In the genomic region with DNA sequence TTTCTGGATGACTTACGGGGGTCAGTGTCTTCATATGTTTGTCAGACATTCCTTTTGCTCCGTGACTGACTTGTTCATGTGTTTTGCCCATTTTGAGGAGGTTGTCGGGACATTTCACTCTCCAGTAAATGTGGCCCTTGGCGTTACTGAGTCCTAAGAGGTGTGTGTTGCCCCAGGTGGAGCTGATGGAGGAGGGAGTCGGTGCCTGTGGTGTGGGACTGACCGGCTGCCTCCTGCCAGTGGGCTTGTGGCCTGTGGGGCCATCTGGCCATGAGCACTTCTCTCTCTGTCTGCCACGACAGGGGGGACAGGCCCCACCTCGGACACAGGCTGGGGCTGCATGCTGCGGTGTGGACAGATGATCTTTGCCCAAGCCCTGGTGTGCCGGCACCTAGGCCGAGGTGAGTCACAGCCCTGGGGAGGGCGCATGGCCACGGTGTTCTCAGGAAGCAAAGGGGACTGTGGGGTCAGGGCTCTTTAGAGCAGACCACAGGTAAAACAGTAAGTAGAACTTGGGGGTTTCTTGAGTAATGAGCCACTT, we compare ENCODE assay signal across 2 cellular contexts.
TF ChIP-seq lines count a peak whose summit lies in the region.

No MANE protein-coding gene starts in this region.

TF ChIP-seq in HepG2, 621 proteins besides CTCF, POLR2A, EP300 and RAD21 (continued from another document and continues in another):
- TF ChIP-seq, protein P1, sequence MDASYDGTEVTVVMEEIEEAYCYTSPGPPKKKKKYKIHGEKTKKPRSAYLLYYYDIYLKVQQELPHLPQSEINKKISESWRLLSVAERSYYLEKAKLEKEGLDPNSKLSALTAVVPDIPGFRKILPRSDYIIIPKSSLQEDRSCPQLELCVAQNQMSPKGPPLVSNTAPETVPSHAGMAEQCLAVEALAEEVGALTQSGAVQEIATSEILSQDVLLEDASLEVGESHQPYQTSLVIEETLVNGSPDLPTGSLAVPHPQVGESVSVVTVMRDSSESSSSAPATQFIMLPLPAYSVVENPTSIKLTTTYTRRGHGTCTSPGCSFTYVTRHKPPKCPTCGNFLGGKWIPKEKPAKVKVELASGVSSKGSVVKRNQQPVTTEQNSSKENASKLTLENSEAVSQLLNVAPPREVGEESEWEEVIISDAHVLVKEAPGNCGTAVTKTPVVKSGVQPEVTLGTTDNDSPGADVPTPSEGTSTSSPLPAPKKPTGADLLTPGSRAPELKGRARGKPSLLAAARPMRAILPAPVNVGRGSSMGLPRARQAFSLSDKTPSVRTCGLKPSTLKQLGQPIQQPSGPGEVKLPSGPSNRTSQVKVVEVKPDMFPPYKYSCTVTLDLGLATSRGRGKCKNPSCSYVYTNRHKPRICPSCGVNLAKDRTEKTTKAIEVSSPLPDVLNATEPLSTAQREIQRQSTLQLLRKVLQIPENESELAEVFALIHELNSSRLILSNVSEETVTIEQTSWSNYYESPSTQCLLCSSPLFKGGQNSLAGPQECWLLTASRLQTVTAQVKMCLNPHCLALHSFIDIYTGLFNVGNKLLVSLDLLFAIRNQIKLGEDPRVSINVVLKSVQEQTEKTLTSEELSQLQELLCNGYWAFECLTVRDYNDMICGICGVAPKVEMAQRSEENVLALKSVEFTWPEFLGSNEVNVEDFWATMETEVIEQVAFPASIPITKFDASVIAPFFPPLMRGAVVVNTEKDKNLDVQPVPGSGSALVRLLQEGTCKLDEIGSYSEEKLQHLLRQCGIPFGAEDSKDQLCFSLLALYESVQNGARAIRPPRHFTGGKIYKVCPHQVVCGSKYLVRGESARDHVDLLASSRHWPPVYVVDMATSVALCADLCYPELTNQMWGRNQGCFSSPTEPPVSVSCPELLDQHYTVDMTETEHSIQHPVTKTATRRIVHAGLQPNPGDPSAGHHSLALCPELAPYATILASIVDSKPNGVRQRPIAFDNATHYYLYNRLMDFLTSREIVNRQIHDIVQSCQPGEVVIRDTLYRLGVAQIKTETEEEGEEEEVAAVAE (CRISPR knock-in tag; IDR thresholded peaks at IDR 0.05; ENCODE audit: borderline replicate concordance), result peak; percentile 70; the same call in 1 of the 2 replicates
- TF ChIP-seq RORA (CRISPR knock-in tag; IDR thresholded peaks at IDR 0.05), result no peak
- TF ChIP-seq SIN3B (IDR thresholded peaks at IDR 0.05; ENCODE audit: low read length), result no peak
- no peak for TF ChIP-seq KDM1A (CRISPR knock-in tag; IDR thresholded peaks at IDR 0.05)
- TF ChIP-seq, protein P2, sequence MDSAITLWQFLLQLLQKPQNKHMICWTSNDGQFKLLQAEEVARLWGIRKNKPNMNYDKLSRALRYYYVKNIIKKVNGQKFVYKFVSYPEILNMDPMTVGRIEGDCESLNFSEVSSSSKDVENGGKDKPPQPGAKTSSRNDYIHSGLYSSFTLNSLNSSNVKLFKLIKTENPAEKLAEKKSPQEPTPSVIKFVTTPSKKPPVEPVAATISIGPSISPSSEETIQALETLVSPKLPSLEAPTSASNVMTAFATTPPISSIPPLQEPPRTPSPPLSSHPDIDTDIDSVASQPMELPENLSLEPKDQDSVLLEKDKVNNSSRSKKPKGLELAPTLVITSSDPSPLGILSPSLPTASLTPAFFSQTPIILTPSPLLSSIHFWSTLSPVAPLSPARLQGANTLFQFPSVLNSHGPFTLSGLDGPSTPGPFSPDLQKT (CRISPR knock-in tag; IDR thresholded peaks at IDR 0.05; ENCODE audit: borderline replicate concordance), result no peak
- TF ChIP-seq ZNF550 (CRISPR knock-in tag; IDR thresholded peaks at IDR 0.05; ENCODE audit: borderline replicate concordance), result peak; percentile 43; the same call in 1 of the 2 replicates
- TF ChIP-seq TMF1 (CRISPR knock-in tag; IDR thresholded peaks at IDR 0.05; ENCODE audit: low read depth), result no peak
- TF ChIP-seq, protein P3, sequence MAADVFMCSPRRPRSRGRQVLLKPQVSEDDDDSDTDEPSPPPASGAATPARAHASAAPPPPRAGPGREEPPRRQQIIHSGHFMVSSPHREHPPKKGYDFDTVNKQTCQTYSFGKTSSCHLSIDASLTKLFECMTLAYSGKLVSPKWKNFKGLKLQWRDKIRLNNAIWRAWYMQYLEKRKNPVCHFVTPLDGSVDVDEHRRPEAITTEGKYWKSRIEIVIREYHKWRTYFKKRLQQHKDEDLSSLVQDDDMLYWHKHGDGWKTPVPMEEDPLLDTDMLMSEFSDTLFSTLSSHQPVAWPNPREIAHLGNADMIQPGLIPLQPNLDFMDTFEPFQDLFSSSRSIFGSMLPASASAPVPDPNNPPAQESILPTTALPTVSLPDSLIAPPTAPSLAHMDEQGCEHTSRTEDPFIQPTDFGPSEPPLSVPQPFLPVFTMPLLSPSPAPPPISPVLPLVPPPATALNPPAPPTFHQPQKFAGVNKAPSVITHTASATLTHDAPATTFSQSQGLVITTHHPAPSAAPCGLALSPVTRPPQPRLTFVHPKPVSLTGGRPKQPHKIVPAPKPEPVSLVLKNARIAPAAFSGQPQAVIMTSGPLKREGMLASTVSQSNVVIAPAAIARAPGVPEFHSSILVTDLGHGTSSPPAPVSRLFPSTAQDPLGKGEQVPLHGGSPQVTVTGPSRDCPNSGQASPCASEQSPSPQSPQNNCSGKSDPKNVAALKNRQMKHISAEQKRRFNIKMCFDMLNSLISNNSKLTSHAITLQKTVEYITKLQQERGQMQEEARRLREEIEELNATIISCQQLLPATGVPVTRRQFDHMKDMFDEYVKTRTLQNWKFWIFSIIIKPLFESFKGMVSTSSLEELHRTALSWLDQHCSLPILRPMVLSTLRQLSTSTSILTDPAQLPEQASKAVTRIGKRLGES (CRISPR knock-in tag; IDR thresholded peaks at IDR 0.05; ENCODE audit: borderline replicate concordance), result no peak
- no peak for TF ChIP-seq ZFP36L2 (CRISPR knock-in tag; IDR thresholded peaks at IDR 0.05)
- TF ChIP-seq, protein P4, sequence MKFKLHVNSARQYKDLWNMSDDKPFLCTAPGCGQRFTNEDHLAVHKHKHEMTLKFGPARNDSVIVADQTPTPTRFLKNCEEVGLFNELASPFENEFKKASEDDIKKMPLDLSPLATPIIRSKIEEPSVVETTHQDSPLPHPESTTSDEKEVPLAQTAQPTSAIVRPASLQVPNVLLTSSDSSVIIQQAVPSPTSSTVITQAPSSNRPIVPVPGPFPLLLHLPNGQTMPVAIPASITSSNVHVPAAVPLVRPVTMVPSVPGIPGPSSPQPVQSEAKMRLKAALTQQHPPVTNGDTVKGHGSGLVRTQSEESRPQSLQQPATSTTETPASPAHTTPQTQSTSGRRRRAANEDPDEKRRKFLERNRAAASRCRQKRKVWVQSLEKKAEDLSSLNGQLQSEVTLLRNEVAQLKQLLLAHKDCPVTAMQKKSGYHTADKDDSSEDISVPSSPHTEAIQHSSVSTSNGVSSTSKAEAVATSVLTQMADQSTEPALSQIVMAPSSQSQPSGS (CRISPR knock-in tag; IDR thresholded peaks at IDR 0.05), result peak; percentile 59; the same call in 1 of the 2 replicates
- TF ChIP-seq ATF7 (IDR thresholded peaks at IDR 0.05), result no peak
- TF ChIP-seq ATF7 (CRISPR knock-in tag; IDR thresholded peaks at IDR 0.05), result peak; percentile 79; the same call in 1 of the 2 replicates
- TF ChIP-seq KLF16 (CRISPR knock-in tag; IDR thresholded peaks at IDR 0.05), result peak in 1 of 2 experiments; percentile 53; a peak in 1 of 4 replicates
- TF ChIP-seq FOXP1 (IDR thresholded peaks at IDR 0.05), result no peak
- peak; percentile 40; the same call in 1 of the 2 replicates for TF ChIP-seq FOXP1 (CRISPR knock-in tag; IDR thresholded peaks at IDR 0.05)
- TF ChIP-seq ISX (CRISPR knock-in tag; conservative IDR thresholded peaks at IDR 0.05), result no peak
- no peak for TF ChIP-seq ZNF256 (CRISPR knock-in tag; conservative IDR thresholded peaks at IDR 0.05)
- no peak for TF ChIP-seq DNMT3B (CRISPR knock-in tag; conservative IDR thresholded peaks at IDR 0.05)
- TF ChIP-seq KMT2B (CRISPR knock-in tag; IDR thresholded peaks at IDR 0.05), result peak; percentile 68
- TF ChIP-seq ZMYM3 (CRISPR knock-in tag; IDR thresholded peaks at IDR 0.05), result peak; percentile 84
- peak; percentile 38; the same call in 1 of the 2 replicates for TF ChIP-seq BCL6 (CRISPR knock-in tag; IDR thresholded peaks at IDR 0.05)

TF ChIP-seq in SK-N-SH, 30 proteins besides CTCF, POLR2A, EP300 and RAD21 (continued from another document):
- TF ChIP-seq, protein P5, sequence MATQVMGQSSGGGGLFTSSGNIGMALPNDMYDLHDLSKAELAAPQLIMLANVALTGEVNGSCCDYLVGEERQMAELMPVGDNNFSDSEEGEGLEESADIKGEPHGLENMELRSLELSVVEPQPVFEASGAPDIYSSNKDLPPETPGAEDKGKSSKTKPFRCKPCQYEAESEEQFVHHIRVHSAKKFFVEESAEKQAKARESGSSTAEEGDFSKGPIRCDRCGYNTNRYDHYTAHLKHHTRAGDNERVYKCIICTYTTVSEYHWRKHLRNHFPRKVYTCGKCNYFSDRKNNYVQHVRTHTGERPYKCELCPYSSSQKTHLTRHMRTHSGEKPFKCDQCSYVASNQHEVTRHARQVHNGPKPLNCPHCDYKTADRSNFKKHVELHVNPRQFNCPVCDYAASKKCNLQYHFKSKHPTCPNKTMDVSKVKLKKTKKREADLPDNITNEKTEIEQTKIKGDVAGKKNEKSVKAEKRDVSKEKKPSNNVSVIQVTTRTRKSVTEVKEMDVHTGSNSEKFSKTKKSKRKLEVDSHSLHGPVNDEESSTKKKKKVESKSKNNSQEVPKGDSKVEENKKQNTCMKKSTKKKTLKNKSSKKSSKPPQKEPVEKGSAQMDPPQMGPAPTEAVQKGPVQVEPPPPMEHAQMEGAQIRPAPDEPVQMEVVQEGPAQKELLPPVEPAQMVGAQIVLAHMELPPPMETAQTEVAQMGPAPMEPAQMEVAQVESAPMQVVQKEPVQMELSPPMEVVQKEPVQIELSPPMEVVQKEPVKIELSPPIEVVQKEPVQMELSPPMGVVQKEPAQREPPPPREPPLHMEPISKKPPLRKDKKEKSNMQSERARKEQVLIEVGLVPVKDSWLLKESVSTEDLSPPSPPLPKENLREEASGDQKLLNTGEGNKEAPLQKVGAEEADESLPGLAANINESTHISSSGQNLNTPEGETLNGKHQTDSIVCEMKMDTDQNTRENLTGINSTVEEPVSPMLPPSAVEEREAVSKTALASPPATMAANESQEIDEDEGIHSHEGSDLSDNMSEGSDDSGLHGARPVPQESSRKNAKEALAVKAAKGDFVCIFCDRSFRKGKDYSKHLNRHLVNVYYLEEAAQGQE (IDR thresholded peaks at IDR 0.05; ENCODE audit: low read depth, low read length), result no peak
- no peak for TF ChIP-seq TAF1 (IDR thresholded peaks at IDR 0.05; ENCODE audit: borderline replicate concordance, low read depth, low read length)
